12 cellular contexts compared by ENCODE assay signal in genomic region chr6:10585232-10585887, GRCh38.
DNase-seq lines count a peak whose midpoint lies in the region; ATAC-seq and TF ChIP-seq lines count a peak whose summit lies in the region.
"Had no signal": no experiment of that assay in that cellular context is flagged by ENCODE, and none has a peak within 500 bp of the region (broad histone marks: within the 10 kb centered on the region; RNA-seq: fewer than 3 reads in every experiment).

No MANE protein-coding gene starts in this region.

- H2BK5ac ChIP-seq in H9 (ENCODE audit: insufficient read length, low read length) (peak overlapping the region; percentile 74), neuronal stem cell (ENCODE audit: low read length) (no peak overlapping the region)

- H3K27ac Mint-ChIP-seq in H9 = peak overlapping the region; percentile 96 to 99 (median 99)
- no peak overlapping the region for H3K27ac Mint-ChIP-seq in activated CD4-positive, alpha-beta T cell treated with anti-CD3 and anti-CD28 coated beads, Interleukin-2, amount 10 ng/mL, durations not matched to agents 24 days and 14 days

- H3K4ac ChIP-seq in H9 (ENCODE audit: low read depth, low read length) = no peak overlapping the region; the same call in 1 of the 2 replicates
- no peak overlapping the region for H3K4ac ChIP-seq in neuronal stem cell (ENCODE audit: low read length)

- H4K8ac ChIP-seq in H9 (replicated peaks; ENCODE audit: insufficient read length, low read depth, low read length) (no peak overlapping the region), neuronal stem cell (ENCODE audit: low read depth, low read length) (no peak overlapping the region)

- H3T11ph ChIP-seq in H9 (ENCODE audit: low read length) = peak overlapping the region; percentile 5

- H3K79me1 ChIP-seq in H9 (ENCODE audit: insufficient read depth, low read depth, low read length, poor library complexity, severe bottlenecking) = no peaks in the 10 kb centered on the region
- peaks cover 8% of the 10 kb centered on the region for H3K79me1 ChIP-seq in neuronal stem cell (ENCODE audit: low read depth, low read length)

- H3K27ac ChIP-seq in H9 (ENCODE audit: insufficient read length, low read depth, low read length) (peak overlapping the region; percentile 92), ascending aorta (peak overlapping the region in 1 of 2 donors; percentile 52), neuronal stem cell (replicated peaks; ENCODE audit: low read length) (peak overlapping the region; percentile 84)
- H3K27ac ChIP-seq: adrenal gland, neutrophil had no signal

- H4K20me1 ChIP-seq in H9 (ENCODE audit: control insufficient read depth, insufficient read depth, insufficient read length) = peaks cover 2% of the 10 kb centered on the region

- peak overlapping the region; percentile 37 for H4K91ac ChIP-seq in H9 (ENCODE audit: insufficient read length, low read depth, low read length)
- H4K91ac ChIP-seq in neuronal stem cell (ENCODE audit: low read depth, low read length, poor library complexity) = no peak overlapping the region

- H2BK120ac ChIP-seq in H9 (ENCODE audit: low read depth, low read length, poor library complexity, severe bottlenecking) (no peak overlapping the region), neuronal stem cell (ENCODE audit: low read depth, low read length) (no peak overlapping the region)

- H3K9ac ChIP-seq in H9 (ENCODE audit: extremely low read depth, insufficient read length, low read length) = peak overlapping the region; percentile 50
- H3K9ac ChIP-seq in neuronal stem cell (ENCODE audit: low read depth, low read length, poor library complexity) = no peak overlapping the region

- H3K23ac ChIP-seq in H9 (ENCODE audit: insufficient read length, low read depth, low read length) = no peak overlapping the region
- no peak overlapping the region for H3K23ac ChIP-seq in neuronal stem cell (ENCODE audit: low read depth, low read length, poor library complexity)

- DNase-seq in H9 (peak; percentile 86), ascending aorta (ENCODE audit: low spot score in 2 of 2) (no peak), left cardiac atrium (no peak), neuronal stem cell (ENCODE audit: low spot score) (peak; percentile 68), NOMO-1 (lab: John Stamatoyannopoulos, UW; ENCODE audit: unreplicated experiment in 2 of 2) (no peak)
- no peak for DNase-seq in activated CD4-positive, CD25-positive, alpha-beta regulatory T cell treated with anti-CD3 and anti-CD28 coated beads, Interleukin-2, amount 50 U/mL, for 72 hours
- no peak for DNase-seq in activated CD4-positive, alpha-beta T cell treated with anti-CD3 and anti-CD28 coated beads, Interleukin-2, amount 10 ng/mL, durations not matched to agents 24 days and 14 days
- DNase-seq: adrenal gland, NCI-H2081, T-helper 9 cell had no signal

- H3K4me3 Mint-ChIP-seq in H9 = peak overlapping the region in 1 of 2 experiments; percentile 88; a peak in 3 of 5 replicates
- no peak overlapping the region for H3K4me3 Mint-ChIP-seq in activated CD4-positive, alpha-beta T cell treated with anti-CD3 and anti-CD28 coated beads, Interleukin-2, amount 10 ng/mL, durations not matched to agents 24 days and 14 days

- no peaks in the 10 kb centered on the region for H3K36me3 ChIP-seq in ascending aorta
- no peaks in the 10 kb centered on the region for H3K36me3 ChIP-seq in neuronal stem cell (replicated peaks in 1 of 2; ENCODE audit: control insufficient read depth in 2 of 2, insufficient read depth in 2 of 2, low read length in 2 of 2)
- H3K36me3 ChIP-seq: adrenal gland, neutrophil had no signal

- intact Hi-C loops in ascending aorta (cut with DNase I) (no loop called here), left cardiac atrium (cut with DNase I) (no loop called here)
- intact Hi-C loops in activated CD4-positive, alpha-beta T cell treated with anti-CD3 and anti-CD28 coated beads, Interleukin-2, amount 10 ng/mL, durations not matched to agents 24 days and 14 days (cut with micrococcal nuclease) = no loop called here

- H3K23me2 ChIP-seq in H9 (ENCODE audit: insufficient read length, low read depth, low read length, poor library complexity, severe bottlenecking) = peaks cover 12% of the 10 kb centered on the region

- H2BK20ac ChIP-seq in H9 (ENCODE audit: low read depth, low read length, poor library complexity, severe bottlenecking) = no peak overlapping the region

- no peaks in the 10 kb centered on the region for H3K27me3 Mint-ChIP-seq in H9 (ENCODE audit: low read depth)
- no peaks in the 10 kb centered on the region for H3K27me3 Mint-ChIP-seq in activated CD4-positive, alpha-beta T cell treated with anti-CD3 and anti-CD28 coated beads, Interleukin-2, amount 10 ng/mL, durations not matched to agents 24 days and 14 days

- no peak overlapping the region for H2BK15ac ChIP-seq in H9 (ENCODE audit: low read depth, low read length)
- H2BK15ac ChIP-seq in neuronal stem cell (ENCODE audit: low read length) = no peak overlapping the region

- H3K4me1 Mint-ChIP-seq in H9 = peaks cover 47 to 53% of the 10 kb centered on the region in 2 experiments
- H3K4me1 Mint-ChIP-seq in activated CD4-positive, alpha-beta T cell treated with anti-CD3 and anti-CD28 coated beads, Interleukin-2, amount 10 ng/mL, durations not matched to agents 24 days and 14 days = peaks cover 22% of the 10 kb centered on the region

- H3K9me3 Mint-ChIP-seq in H9 = no peaks in the 10 kb centered on the region; a peak in 1 of 5 replicates
- no peaks in the 10 kb centered on the region for H3K9me3 Mint-ChIP-seq in activated CD4-positive, alpha-beta T cell treated with anti-CD3 and anti-CD28 coated beads, Interleukin-2, amount 10 ng/mL, durations not matched to agents 24 days and 14 days

- H3K9me3 ChIP-seq in H9 (ENCODE audit: control insufficient read depth, low read depth, low read length) (no peaks in the 10 kb centered on the region), ascending aorta (no peaks in the 10 kb centered on the region), neuronal stem cell (replicated peaks in 1 of 2; ENCODE audit: control insufficient read depth in 2 of 2, insufficient read depth in 1 of 2, low read depth in 1 of 2, low read length in 2 of 2) (peaks cover 0 to 5% of the 10 kb centered on the region in 2 donors)
- H3K9me3 ChIP-seq: adrenal gland, neutrophil had no signal

- H3K4me3 ChIP-seq in ascending aorta = peak overlapping the region; percentile 13 to 41
- H3K4me3 ChIP-seq in neuronal stem cell (ENCODE audit: low read length in 2 of 2) = peak overlapping the region in 1 of 2 donors; percentile 73
- H3K4me3 ChIP-seq: adrenal gland had no signal

- WGBS in H9 (ENCODE audit: extremely low coverage, insufficient read length, low lambda C conversion rate) = no CpG with 5 or more reads among the region's 13 CpGs
- WGBS in neuronal stem cell (ENCODE audit: extremely low coverage in 2 of 2, insufficient read length in 2 of 2, insufficient replicate concordance in 1 of 2), 2 donors = no CpG with 5 or more reads among the region's 13 CpGs

- no peak overlapping the region for H3K56ac ChIP-seq in H9 (ENCODE audit: insufficient read length, low read depth, low read length)

- peaks cover 35% of the 10 kb centered on the region; the same call in 1 of the 2 replicates for H3K79me2 ChIP-seq in H9 (ENCODE audit: insufficient read depth, low read length)

- H3K18ac ChIP-seq in H9 (ENCODE audit: insufficient read length, low read depth, low read length) (peak overlapping the region; percentile 88), neuronal stem cell (ENCODE audit: low read length) (peak overlapping the region; percentile 90)

- H2BK12ac ChIP-seq in H9 (ENCODE audit: insufficient read length, low read depth, low read length) = peak overlapping the region; percentile 5
- H2BK12ac ChIP-seq in neuronal stem cell (ENCODE audit: low read length) = no peak overlapping the region

- peak overlapping the region; percentile 96 for H3K4me2 ChIP-seq in H9 (ENCODE audit: insufficient read depth, insufficient read length, low read length)
- peak overlapping the region; percentile 58 for H3K4me2 ChIP-seq in neuronal stem cell (ENCODE audit: insufficient read depth, low read length, poor library complexity, severe bottlenecking)

- H3K27me3 ChIP-seq in H9 (ENCODE audit: insufficient read depth, low read length) (no peaks in the 10 kb centered on the region), ascending aorta (no peaks in the 10 kb centered on the region), neuronal stem cell (ENCODE audit: control insufficient read depth in 3 of 3, insufficient read depth in 3 of 3, low read depth in 1 of 3, low read length in 3 of 3) (no peaks in the 10 kb centered on the region)
- H3K27me3 ChIP-seq: neutrophil had no signal

- H2AFZ ChIP-seq in H9 (ENCODE audit: low read length) (no peak overlapping the region), neuronal stem cell (ENCODE audit: low read length) (peak overlapping the region; percentile 48)

- H2AK5ac ChIP-seq in H9 (ENCODE audit: insufficient read length, low read length) (peak overlapping the region; percentile 84), neuronal stem cell (ENCODE audit: low read depth, low read length) (no peak overlapping the region)

- peaks cover 0 to 3% (median 0%) of the 10 kb centered on the region in 3 experiments; a peak in 3 of 7 replicates for H3K36me3 Mint-ChIP-seq in H9 (ENCODE audit: insufficient read depth in 1 of 3, low read depth in 3 of 3)
- H3K36me3 Mint-ChIP-seq in activated CD4-positive, alpha-beta T cell treated with anti-CD3 and anti-CD28 coated beads, Interleukin-2, amount 10 ng/mL, durations not matched to agents 24 days and 14 days (ENCODE audit: low read depth) = no peaks in the 10 kb centered on the region

- no peak for TF ChIP-seq CTCF in H9 (conservative IDR thresholded peaks at IDR 0.05)
- TF ChIP-seq CTCF in ascending aorta (IDR thresholded peaks at IDR 0.05) = no peak

- H3K4me1 ChIP-seq in H9 (ENCODE audit: insufficient read depth, low read length) (peaks cover 40% of the 10 kb centered on the region; the same call in 1 of the 2 replicates), ascending aorta (peaks cover 0 to 6% of the 10 kb centered on the region in 2 donors), neuronal stem cell (ENCODE audit: control insufficient read depth in 2 of 2, insufficient read depth in 1 of 2, low read depth in 1 of 2, low read length in 2 of 2) (peaks cover 32 to 45% of the 10 kb centered on the region in 2 donors)
- H3K4me1 ChIP-seq: adrenal gland had no signal

- H4K5ac ChIP-seq in H9 (ENCODE audit: insufficient read length, low read depth, low read length) = no peak overlapping the region

- peak; percentile 32 to 70 for ATAC-seq in left cardiac atrium
- no peak for ATAC-seq in GM18873 (IDR thresholded peaks at IDR 0.05; ENCODE audit: low FRiP score, unreplicated experiment)

- peak overlapping the region; percentile 37; the same call in 1 of the 2 replicates for H3K14ac ChIP-seq in H9 (ENCODE audit: insufficient read depth, low read length)
- no peak overlapping the region for H3K14ac ChIP-seq in neuronal stem cell (ENCODE audit: low read length)

Comparison
In these comparisons a context has a peak if more than half of its experiments do, and no peak if none do; other contexts are left out.
1. DNase-seq: peak in H9 (single experiment) and neuronal stem cell (single experiment); none in ascending aorta (0 of 2), left cardiac atrium (single experiment), activated CD4-positive, CD25-positive, alpha-beta regulatory T cell treated with anti-CD3 and anti-CD28 coated beads, Interleukin-2, amount 50 U/mL, for 72 hours (single experiment), activated CD4-positive, alpha-beta T cell treated with anti-CD3 and anti-CD28 coated beads, Interleukin-2, amount 10 ng/mL, durations not matched to agents 24 days and 14 days (single experiment) and NOMO-1 (0 of 2).